Comparison of ENCODE assay signal across 10 cellular contexts in the genomic region with DNA sequence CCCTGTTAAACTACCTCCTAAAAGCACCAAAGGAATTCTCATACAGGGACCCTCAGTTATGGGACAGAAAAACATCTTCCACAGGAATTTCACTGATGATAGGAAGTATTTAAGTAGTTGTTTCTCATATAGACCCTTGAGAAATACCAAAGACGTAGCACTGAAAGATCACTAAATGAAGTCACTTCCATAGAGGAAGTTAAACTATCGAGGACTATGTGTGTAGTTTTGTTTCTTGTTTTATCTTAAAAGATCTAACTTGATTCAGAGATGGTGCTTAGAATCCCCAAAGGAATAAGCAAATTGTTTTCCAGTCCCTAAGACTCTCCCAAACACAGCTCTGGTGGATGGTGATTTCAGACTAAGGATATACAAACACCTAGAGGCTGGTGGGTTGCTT.
A peak's percentile ranks its signal among the peaks of the same experiment; 100 is the strongest.
DNase-seq lines count a peak whose midpoint lies in the region; ATAC-seq and TF ChIP-seq lines count a peak whose summit lies in the region.
"Had no signal": no experiment of that assay in that cellular context is flagged by ENCODE, and none has a peak within 500 bp of the region (broad histone marks: within the 10 kb centered on the region; RNA-seq: fewer than 3 reads in every experiment).

No MANE protein-coding gene starts in this region.

- TF ChIP-seq EP300 in esophagus muscularis mucosa (IDR thresholded peaks at IDR 0.05) = no peak

- no peaks in the 10 kb centered on the region for H3K9me3 ChIP-seq in esophagus muscularis mucosa

- H3K27me3 ChIP-seq in esophagus muscularis mucosa = no peaks in the 10 kb centered on the region

- WGBS in esophagus muscularis mucosa = 74% methylated on average over 2 of the region's 2 CpGs

- CTCF ChIA-PET in HEK293T (lab: Yijun Ruan, JAX) = no interaction called here

- POLR2A ChIA-PET in HEK293T (lab: Yijun Ruan, JAX) = no interaction called here

- intact Hi-C loops in esophagus muscularis mucosa (cut with DNase I) = no loop called here

- no peak for TF ChIP-seq POLR2A in esophagus muscularis mucosa (IDR thresholded peaks at IDR 0.05; ENCODE audit: low read depth)

- DNase-seq in epithelial cell of prostate (ENCODE audit: low read depth, low spot score) (no peak), superior temporal gyrus (ENCODE audit: extremely low spot score) (no peak), esophagus muscularis mucosa (ENCODE audit: extremely low spot score) (no peak), HEK293T (ENCODE audit: extremely low spot score) (no peak)
- DNase-seq in effector CD8-positive, alpha-beta T cell (lab: John Stamatoyannopoulos, UW) = no peak
- DNase-seq: DND-41, NCI-H82 had no signal

- peaks cover 16 to 33% (median 27%) of the 10 kb centered on the region in 4 donors for H3K4me1 ChIP-seq in esophagus muscularis mucosa

- ATAC-seq in GM18499 (IDR thresholded peaks at IDR 0.05; ENCODE audit: insufficient read depth, unreplicated experiment) = peak; percentile 23
- ATAC-seq in GM21360 (IDR thresholded peaks at IDR 0.05; ENCODE audit: unreplicated experiment) = peak; percentile 33
- peak; percentile 25 for ATAC-seq in HG03342 (IDR thresholded peaks at IDR 0.05; ENCODE audit: unreplicated experiment)

- H3K36me3 ChIP-seq in esophagus muscularis mucosa = peaks cover 0 to 56% (median 0%) of the 10 kb centered on the region in 4 donors

- no peak overlapping the region for H3K4me3 ChIP-seq in esophagus muscularis mucosa

- H3K27ac ChIP-seq in epithelial cell of prostate = peak overlapping the region; percentile 98
- H3K27ac ChIP-seq in esophagus muscularis mucosa (replicated peaks in 1 of 4) = no peak overlapping the region

- no peak for TF ChIP-seq CTCF in esophagus muscularis mucosa (IDR thresholded peaks at IDR 0.05)

TF ChIP-seq in HEK293T, 16 proteins besides CTCF, POLR2A, EP300 and RAD21:
- no peak for TF ChIP-seq NFRKB (IDR thresholded peaks at IDR 0.05)
- TF ChIP-seq FOXK2 (IDR thresholded peaks at IDR 0.05) = no peak
- TF ChIP-seq TARDBP (IDR thresholded peaks at IDR 0.05) = no peak
- no peak for TF ChIP-seq PKNOX1 (IDR thresholded peaks at IDR 0.05)
- no peak for TF ChIP-seq SUZ12 (IDR thresholded peaks at IDR 0.05)
- TF ChIP-seq FOXA1 (IDR thresholded peaks at IDR 0.05) = no peak
